In the genomic region with DNA sequence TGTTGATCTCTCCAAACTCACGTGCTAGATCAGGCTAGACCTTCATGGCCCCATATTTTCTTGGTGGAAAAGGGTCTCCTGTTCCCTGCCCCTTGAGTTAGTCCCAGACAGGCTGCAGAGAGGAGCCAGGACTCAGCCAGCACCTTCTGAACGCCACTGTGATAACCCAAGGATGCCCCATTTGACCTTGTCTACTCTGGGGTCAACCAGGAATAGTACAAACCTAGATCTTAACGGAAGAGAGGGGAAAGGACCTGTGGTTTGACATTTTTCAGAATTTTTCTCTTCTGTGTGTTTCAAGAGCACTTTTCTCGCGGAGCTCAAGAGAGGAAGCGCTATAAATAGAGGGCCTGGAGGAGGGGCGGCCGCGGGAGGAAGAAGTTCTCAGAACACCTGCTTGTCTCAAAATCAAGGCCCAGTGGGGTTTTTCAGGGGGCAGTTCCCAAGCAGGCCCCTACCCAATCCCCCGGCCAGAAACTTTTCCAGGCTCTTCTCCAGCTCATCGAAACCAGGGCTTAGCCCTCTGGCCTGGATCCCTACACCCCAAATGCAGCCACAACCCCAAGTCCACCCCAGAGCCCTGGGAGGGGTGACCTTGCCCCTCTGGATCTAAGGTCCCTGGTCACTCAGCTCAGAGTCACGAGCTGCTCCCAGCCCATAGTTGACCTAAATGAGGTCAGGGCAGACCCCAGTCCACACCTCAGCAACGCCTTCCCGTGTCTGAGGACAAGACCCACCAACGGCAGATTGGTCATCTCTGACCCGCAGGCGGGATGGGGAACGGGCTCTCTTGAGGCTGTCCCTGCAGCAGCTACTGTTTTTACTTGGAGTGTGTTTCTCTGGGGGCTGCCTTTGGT, we compare ENCODE assay signal across 1 cellular context.
TF ChIP-seq lines count a peak whose summit lies in the region.

No MANE protein-coding gene starts in this region.

TF ChIP-seq in HepG2, 621 proteins besides CTCF, POLR2A, EP300 and RAD21 (continued from another document):
- TF ChIP-seq, protein P1, sequence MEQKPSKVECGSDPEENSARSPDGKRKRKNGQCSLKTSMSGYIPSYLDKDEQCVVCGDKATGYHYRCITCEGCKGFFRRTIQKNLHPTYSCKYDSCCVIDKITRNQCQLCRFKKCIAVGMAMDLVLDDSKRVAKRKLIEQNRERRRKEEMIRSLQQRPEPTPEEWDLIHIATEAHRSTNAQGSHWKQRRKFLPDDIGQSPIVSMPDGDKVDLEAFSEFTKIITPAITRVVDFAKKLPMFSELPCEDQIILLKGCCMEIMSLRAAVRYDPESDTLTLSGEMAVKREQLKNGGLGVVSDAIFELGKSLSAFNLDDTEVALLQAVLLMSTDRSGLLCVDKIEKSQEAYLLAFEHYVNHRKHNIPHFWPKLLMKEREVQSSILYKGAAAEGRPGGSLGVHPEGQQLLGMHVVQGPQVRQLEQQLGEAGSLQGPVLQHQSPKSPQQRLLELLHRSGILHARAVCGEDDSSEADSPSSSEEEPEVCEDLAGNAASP (CRISPR knock-in tag; IDR thresholded peaks at IDR 0.05; ENCODE audit: borderline replicate concordance): no peak
- TF ChIP-seq KMT2A (CRISPR knock-in tag; IDR thresholded peaks at IDR 0.05) (no peak), ZNF766 (CRISPR knock-in tag; IDR thresholded peaks at IDR 0.05; ENCODE audit: borderline replicate concordance) (no peak), ZFP36 (IDR thresholded peaks at IDR 0.05; ENCODE audit: borderline replicate concordance, low read depth, low read length, partially characterized antibody) (no peak), REL (CRISPR knock-in tag; conservative IDR thresholded peaks at IDR 0.05) (no peak), ZFP41 (CRISPR knock-in tag; IDR thresholded peaks at IDR 0.05; ENCODE audit: borderline replicate concordance) (no peak), KAT8 (CRISPR knock-in tag; IDR thresholded peaks at IDR 0.05) (no peak)
- TF ChIP-seq, protein P2, sequence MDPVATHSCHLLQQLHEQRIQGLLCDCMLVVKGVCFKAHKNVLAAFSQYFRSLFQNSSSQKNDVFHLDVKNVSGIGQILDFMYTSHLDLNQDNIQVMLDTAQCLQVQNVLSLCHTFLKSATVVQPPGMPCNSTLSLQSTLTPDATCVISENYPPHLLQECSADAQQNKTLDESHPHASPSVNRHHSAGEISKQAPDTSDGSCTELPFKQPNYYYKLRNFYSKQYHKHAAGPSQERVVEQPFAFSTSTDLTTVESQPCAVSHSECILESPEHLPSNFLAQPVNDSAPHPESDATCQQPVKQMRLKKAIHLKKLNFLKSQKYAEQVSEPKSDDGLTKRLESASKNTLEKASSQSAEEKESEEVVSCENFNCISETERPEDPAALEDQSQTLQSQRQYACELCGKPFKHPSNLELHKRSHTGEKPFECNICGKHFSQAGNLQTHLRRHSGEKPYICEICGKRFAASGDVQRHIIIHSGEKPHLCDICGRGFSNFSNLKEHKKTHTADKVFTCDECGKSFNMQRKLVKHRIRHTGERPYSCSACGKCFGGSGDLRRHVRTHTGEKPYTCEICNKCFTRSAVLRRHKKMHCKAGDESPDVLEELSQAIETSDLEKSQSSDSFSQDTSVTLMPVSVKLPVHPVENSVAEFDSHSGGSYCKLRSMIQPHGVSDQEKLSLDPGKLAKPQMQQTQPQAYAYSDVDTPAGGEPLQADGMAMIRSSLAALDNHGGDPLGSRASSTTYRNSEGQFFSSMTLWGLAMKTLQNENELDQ (CRISPR knock-in tag; IDR thresholded peaks at IDR 0.05; ENCODE audit: borderline replicate concordance): no peak
